In genomic region chr3:58646503-58646902, GRCh38 we compare ENCODE assay signal across 30 cellular contexts. TPM values are rescaled to one million over a fixed set of nuclear protein-coding genes. Genes with fewer than 3 reads are reported as not detected.
DNase-seq lines count a peak whose midpoint lies in the region; ATAC-seq and TF ChIP-seq lines count a peak whose summit lies in the region.
"Had no signal": no experiment of that assay in that cellular context is flagged by ENCODE, and none has a peak within 500 bp of the region (broad histone marks: within the 10 kb centered on the region; RNA-seq: fewer than 3 reads in every experiment).

No MANE protein-coding gene starts in this region.

- peaks cover 1% of the 10 kb centered on the region for H3K27me3 Mint-ChIP-seq in activated naive CD8-positive, alpha-beta T cell treated with anti-CD3 and anti-CD28 coated beads, Interleukin-2, amount 50 U/mL, for 24 hours

- TF ChIP-seq CTCF in PC-3 (conservative IDR thresholded peaks at IDR 0.05; ENCODE audit: low read depth, low read length) (no peak), foreskin fibroblast (IDR thresholded peaks at IDR 0.05; ENCODE audit: low read depth, low read length) (no peak), ovary (IDR thresholded peaks at IDR 0.05) (no peak), Peyer's patch (IDR thresholded peaks at IDR 0.05) (no peak)

- H3K4me3 Mint-ChIP-seq in activated naive CD8-positive, alpha-beta T cell treated with anti-CD3 and anti-CD28 coated beads, Interleukin-2, amount 50 U/mL, for 24 hours, result no peak overlapping the region
- H3K4me3 Mint-ChIP-seq: activated T-cell treated with anti-CD3 and anti-CD28 coated beads, Interleukin-2, amount 50 U/mL, for 4 hours; CD4-positive, CD25-positive, alpha-beta regulatory T cell; effector memory CD8-positive, alpha-beta T cell; nephron; stimulated activated memory B cell treated with anti-CD40 and anti-IgM and Interleukin-4, amounts not matched to agents 10 μg/mL and 1 μg/mL and 100 μg/mL, for 72 hours had no signal

- no peaks in the 10 kb centered on the region for H4K20me1 ChIP-seq in PC-3 (ENCODE audit: low read length)

- H3K4me3 ChIP-seq in PC-3 (ENCODE audit: low read length) (no peak overlapping the region), foreskin fibroblast (ENCODE audit: low read depth in 1 of 2, low read length in 2 of 2) (no peak overlapping the region), ovary (no peak overlapping the region), Peyer's patch (no peak overlapping the region)
- H3K4me3 ChIP-seq: colonic mucosa, esophagus squamous epithelium, pancreas, right atrium auricular region, suprapubic skin had no signal

- 68 to 73% (median 69%) methylated on average over 3 of the region's 3 CpGs for WGBS in ovary, 3 donors

- no peaks in the 10 kb centered on the region for H3K36me3 Mint-ChIP-seq in activated naive CD8-positive, alpha-beta T cell treated with anti-CD3 and anti-CD28 coated beads, Interleukin-2, amount 50 U/mL, for 24 hours (ENCODE audit: low read depth)
- H3K36me3 Mint-ChIP-seq: CD4-positive, CD25-positive, alpha-beta regulatory T cell; stimulated activated memory B cell treated with anti-CD40 and anti-IgM and Interleukin-4, amounts not matched to agents 10 μg/mL and 1 μg/mL and 100 μg/mL, for 72 hours had no signal

- TF ChIP-seq POLR2A in ovary (IDR thresholded peaks at IDR 0.05), result no peak
- TF ChIP-seq POLR2A in Peyer's patch (IDR thresholded peaks at IDR 0.05), result no peak

- no peaks in the 10 kb centered on the region for H3K4me1 Mint-ChIP-seq in activated naive CD8-positive, alpha-beta T cell treated with anti-CD3 and anti-CD28 coated beads, Interleukin-2, amount 50 U/mL, for 24 hours
- H3K4me1 Mint-ChIP-seq: CD4-positive, CD25-positive, alpha-beta regulatory T cell; nephron; stimulated activated memory B cell treated with anti-CD40 and anti-IgM and Interleukin-4, amounts not matched to agents 10 μg/mL and 1 μg/mL and 100 μg/mL, for 72 hours had no signal

- no peak overlapping the region for H3K27ac Mint-ChIP-seq in activated naive CD8-positive, alpha-beta T cell treated with anti-CD3 and anti-CD28 coated beads, Interleukin-2, amount 50 U/mL, for 24 hours
- H3K27ac Mint-ChIP-seq: CD4-positive, CD25-positive, alpha-beta regulatory T cell; effector memory CD8-positive, alpha-beta T cell; nephron; stimulated activated memory B cell treated with anti-CD40 and anti-IgM and Interleukin-4, amounts not matched to agents 10 μg/mL and 1 μg/mL and 100 μg/mL, for 72 hours had no signal

- no peak overlapping the region; the same call in 1 of the 2 replicates for H3K4me2 ChIP-seq in PC-3 (ENCODE audit: low read length)
- H3K4me2 ChIP-seq: KMS-11 had no signal

- no peak overlapping the region for H3K9ac ChIP-seq in PC-3 (ENCODE audit: low read length)
- H3K9ac ChIP-seq: KMS-11 had no signal

- no TSS peak for BruUV-seq in PC-3 (replicated peaks; lab: Mats Ljungman, UMichigan)

- POLR2A ChIA-PET in PC-3 (lab: Charles Lee; ENCODE audit: unreplicated experiment), result no interaction called here

- H2AFZ ChIP-seq in PC-3 (ENCODE audit: low read length), result no peak overlapping the region

- H3K36me3 ChIP-seq in PC-3 (ENCODE audit: low read depth, low read length), result no peaks in the 10 kb centered on the region
- H3K36me3 ChIP-seq in ovary, result no peaks in the 10 kb centered on the region
- H3K36me3 ChIP-seq in Peyer's patch, result peaks cover 0 to 11% (median 0%) of the 10 kb centered on the region in 3 donors
- H3K36me3 ChIP-seq: esophagus squamous epithelium, pancreas, right atrium auricular region, suprapubic skin had no signal

- CTCF ChIA-PET in PC-3 (lab: Charles Lee), result no interaction called here

- H3F3A ChIP-seq in PC-3 (ENCODE audit: low read length, unreplicated experiment), result no peaks in the 10 kb centered on the region

- no peaks in the 10 kb centered on the region for H3K9me2 ChIP-seq in PC-3 (replicated peaks; ENCODE audit: low read length)

- intact Hi-C loops in PC-3 (cut with micrococcal nuclease), result no loop called here
- intact Hi-C loops in ovary (cut with DNase I), result no loop called here

- TF ChIP-seq EP300 in ovary (IDR thresholded peaks at IDR 0.05), result no peak

- DNase-seq in A172 (ENCODE audit: low spot score), result peak; percentile 17
- peak; percentile 38 for DNase-seq in Caki2 (ENCODE audit: low read depth)
- peak; percentile 65 for DNase-seq in PC-3
- DNase-seq in foreskin fibroblast, result peak; percentile 12 to 38
- DNase-seq in ovary, result no peak
- no peak for DNase-seq in activated naive CD8-positive, alpha-beta T cell treated with anti-CD3 and anti-CD28 coated beads, Interleukin-2, amount 50 U/mL, for 24 hours
- DNase-seq in Peyer's patch, result no peak
- DNase-seq: activated CD4-positive, alpha-beta T cell treated with anti-CD3 and anti-CD28 coated beads for 1 hour; activated naive CD4-positive, alpha-beta T cell treated with Interleukin-2 at 50 U/mL for 16 hours; activated T-cell treated with anti-CD3 and anti-CD28 coated beads, Interleukin-2, amount 50 U/mL, for 4 hours; CD4-positive, CD25-positive, alpha-beta regulatory T cell; colonic mucosa; effector memory CD8-positive, alpha-beta T cell; esophagus squamous epithelium; GF-D8; islet precursor cell; NCI-H187 treated with DMSO at 0.1 percent for 48 hours; NCI-H82; OCI-M1; pancreas; SHP77 treated with DMSO at 0.1 percent for 48 hours; stimulated activated CD4-positive, alpha-beta T cell treated with anti-CD3 and anti-CD28 coated beads, Interleukin-4, amount 100 ng/mL, for 1 hour had no signal

- H3K9me3 Mint-ChIP-seq in activated naive CD8-positive, alpha-beta T cell treated with anti-CD3 and anti-CD28 coated beads, Interleukin-2, amount 50 U/mL, for 24 hours, result no peaks in the 10 kb centered on the region
- H3K9me3 Mint-ChIP-seq: activated T-cell treated with anti-CD3 and anti-CD28 coated beads, Interleukin-2, amount 50 U/mL, for 4 hours; CD4-positive, CD25-positive, alpha-beta regulatory T cell; effector memory CD8-positive, alpha-beta T cell; nephron; stimulated activated memory B cell treated with anti-CD40 and anti-IgM and Interleukin-4, amounts not matched to agents 10 μg/mL and 1 μg/mL and 100 μg/mL, for 72 hours had no signal

- in situ Hi-C loops in Caki2 (cut with HindIII; ENCODE audit: low pct_unique_long_range_greater_than_20kb, low sequenced_read_pairs), result no loop called here

- H3K79me2 ChIP-seq in PC-3 (ENCODE audit: low read length), result no peaks in the 10 kb centered on the region

- ATAC-seq in PC-3, result peak; percentile 69
- no peak for ATAC-seq in activated naive CD8-positive, alpha-beta T cell treated with anti-CD3 and anti-CD28 coated beads, Interleukin-2, amount 50 U/mL, for 24 hours
- ATAC-seq: activated T-cell treated with anti-CD3 and anti-CD28 coated beads, Interleukin-2, amount 50 U/mL, for 4 hours; effector memory CD8-positive, alpha-beta T cell; stimulated activated memory B cell treated with anti-CD40 and anti-IgM and Interleukin-4, amounts not matched to agents 10 μg/mL and 1 μg/mL and 100 μg/mL, for 72 hours had no signal

- H3K9me3 ChIP-seq in PC-3 (ENCODE audit: low read length), result no peaks in the 10 kb centered on the region
- no peaks in the 10 kb centered on the region for H3K9me3 ChIP-seq in ovary
- no peaks in the 10 kb centered on the region for H3K9me3 ChIP-seq in Peyer's patch
- H3K9me3 ChIP-seq: colonic mucosa, pancreas, right atrium auricular region, suprapubic skin had no signal

- H3K27ac ChIP-seq in PC-3 (ENCODE audit: low read length) (no peak overlapping the region), ovary (no peak overlapping the region), Peyer's patch (no peak overlapping the region)
- H3K27ac ChIP-seq: colonic mucosa, KMS-11, right atrium auricular region, suprapubic skin had no signal

- H3K4me1 ChIP-seq in PC-3 (ENCODE audit: insufficient read depth, low read length), result peaks cover 15% of the 10 kb centered on the region
- H3K4me1 ChIP-seq in ovary (ENCODE audit: insufficient read depth), result no peaks in the 10 kb centered on the region
- no peaks in the 10 kb centered on the region for H3K4me1 ChIP-seq in Peyer's patch
- H3K4me1 ChIP-seq: colonic mucosa, right atrium auricular region had no signal

- H3K27me3 ChIP-seq in PC-3 (ENCODE audit: low read length), result no peaks in the 10 kb centered on the region
- H3K27me3 ChIP-seq in ovary, result no peaks in the 10 kb centered on the region
- H3K27me3 ChIP-seq in Peyer's patch, result no peaks in the 10 kb centered on the region
- H3K27me3 ChIP-seq: colonic mucosa, esophagus squamous epithelium, pancreas, right atrium auricular region, suprapubic skin had no signal

RNA-seq across cellular contexts. Expression of gene FAM3D, which starts 20.1 kb away (rescaled TPM):
- total RNA-seq in A172 (2014; rRNA removed; shearing (Covaris generic)), result not detected in 2 replicates
- not detected in 2 replicates for total RNA-seq in Caki2 (2014; rRNA removed; shearing (Covaris generic); ENCODE audit: low replicate concordance)
- total RNA-seq in PC-3 (2014; rRNA removed) (0.40 TPM in 1 of 2 replicates, not detected in the other), ovary (1 to 10 TPM in 1 of 7 donors, under 1 TPM in 1, not detected in 5; 0.36 to 6.3 TPM), Peyer's patch (100 to 1,000 TPM in 3 of 4 donors, 10 to 100 TPM in 1; 47.0 to 200 (median 135) TPM)
- not detected for polyA plus RNA-seq in ovary
- total RNA-seq: activated CD8-positive, alpha-beta memory T cell treated with anti-CD3 and anti-CD28 coated beads for 36 hours; activated T-cell treated with anti-CD3 and anti-CD28 coated beads, Interleukin-2, amount 50 U/mL, for 4 hours; CD4-positive, CD25-positive, alpha-beta regulatory T cell; liver; right atrium auricular region had no signal
- polyA plus RNA-seq: AG04450; CD4-positive, CD25-positive, alpha-beta regulatory T cell had no signal

Comparison
In these comparisons a context has a peak if more than half of its experiments do, and no peak if none do; other contexts are left out.
1. DNase-seq: peak in A172 (single experiment), Caki2 (single experiment), PC-3 (single experiment) and foreskin fibroblast (2 of 2); none in ovary (0 of 5), activated naive CD8-positive, alpha-beta T cell treated with anti-CD3 and anti-CD28 coated beads, Interleukin-2, amount 50 U/mL, for 24 hours (single experiment) and Peyer's patch (0 of 3).
2. RNA of gene FAM3D, which starts 20.1 kb away (total RNA-seq): 47.0 to 200 TPM in Peyer's patch; 0.36 to 6.3 TPM in ovary, not detected in A172, not detected in Caki2 and 0.40 TPM in PC-3; every median in the first group is over 4 times any median in the second.